In the genomic region with DNA sequence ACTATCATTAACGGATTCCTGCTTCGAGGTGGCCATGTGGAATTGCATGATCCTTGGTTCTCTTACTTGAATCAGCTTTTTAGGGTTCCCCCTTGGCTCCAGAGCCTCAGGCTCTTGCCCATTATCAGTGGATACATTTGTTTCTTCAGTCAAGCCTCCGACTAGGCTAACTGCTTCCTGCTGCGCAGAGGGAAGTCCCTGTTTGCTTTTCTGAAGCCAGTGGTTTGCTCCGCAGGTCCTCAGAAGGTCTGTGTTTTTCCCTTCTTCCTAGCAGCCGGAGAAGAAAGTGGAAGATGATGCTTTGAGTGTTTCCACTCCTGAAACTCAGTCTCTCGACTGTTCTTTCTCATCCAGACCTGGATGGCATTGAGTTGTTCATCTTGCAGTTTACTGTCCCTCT, we compare ENCODE assay signal across 2 cellular contexts.
TF ChIP-seq lines count a peak whose summit lies in the region.

No MANE protein-coding gene starts in this region.

TF ChIP-seq in GM23338, 12 proteins besides CTCF, POLR2A, EP300 and RAD21:
- no peak for TF ChIP-seq CREB1 (CRISPR knock-in tag; IDR thresholded peaks at IDR 0.05; ENCODE audit: low read depth)
- no peak for TF ChIP-seq NANOG (IDR thresholded peaks at IDR 0.05; ENCODE audit: borderline replicate concordance)

TF ChIP-seq in H1, 55 proteins besides CTCF, POLR2A, EP300 and RAD21:
- no peak for TF ChIP-seq MAX (IDR thresholded peaks at IDR 0.05)
- TF ChIP-seq CHD1 (IDR thresholded peaks at IDR 0.05; ENCODE audit: low read depth, low read length): no peak
- no peak for TF ChIP-seq KDM4A (IDR thresholded peaks at IDR 0.05; ENCODE audit: low read depth, low read length, severe bottlenecking)
- no peak for TF ChIP-seq SRF (IDR thresholded peaks at IDR 0.05; ENCODE audit: low read depth, low read length)
- no peak for TF ChIP-seq EGR1 (IDR thresholded peaks at IDR 0.05; ENCODE audit: borderline replicate concordance, low read depth, low read length)
- TF ChIP-seq JUN (IDR thresholded peaks at IDR 0.05; ENCODE audit: low read depth, low read length): no peak
- TF ChIP-seq PHF8 (conservative IDR thresholded peaks at IDR 0.05; ENCODE audit: low read depth, low read length): no peak
- no peak for TF ChIP-seq SIRT6 (IDR thresholded peaks at IDR 0.05; ENCODE audit: low read length)
- TF ChIP-seq CREB1 (IDR thresholded peaks at IDR 0.05): no peak
- no peak for TF ChIP-seq SUZ12 (IDR thresholded peaks at IDR 0.05; ENCODE audit: low read length)
